8 cellular contexts compared by ENCODE assay signal in genomic region chr17:48831549-48831883, GRCh38. TPM values are rescaled to one million over a fixed set of nuclear protein-coding genes. Genes with fewer than 3 reads are reported as not detected.
DNase-seq lines count a peak whose midpoint lies in the region; ATAC-seq and TF ChIP-seq lines count a peak whose summit lies in the region.

No MANE protein-coding gene starts in this region.

- H3K4me1 Mint-ChIP-seq in mesothelial cell of epicardium: peaks cover 4% of the 10 kb centered on the region

- H3K36me3 ChIP-seq in cardiac muscle cell (no peaks in the 10 kb centered on the region), breast epithelium (no peaks in the 10 kb centered on the region), uterus (no peaks in the 10 kb centered on the region)

- peak overlapping the region; percentile 99 for H3K4me3 Mint-ChIP-seq in mesothelial cell of epicardium

- intact Hi-C loops in Right ventricle myocardium inferior (cut with DNase I): loop anchor here (2.0 kb wide), 1 partner anchor 15 kb away; the partner anchor contains the start of gene TTLL6
- intact Hi-C loops in breast epithelium (cut with DNase I; ENCODE audit: low total_unique reads): no loop called here
- intact Hi-C loops in uterus (cut with DNase I; ENCODE audit: low total_unique reads): no loop called here

- H3K27me3 Mint-ChIP-seq in mesothelial cell of epicardium (ENCODE audit: low read depth): no peaks in the 10 kb centered on the region

- ATAC-seq in Right ventricle myocardium inferior (no peak), GM18907 (IDR thresholded peaks at IDR 0.05; ENCODE audit: unreplicated experiment) (no peak), GM21360 (IDR thresholded peaks at IDR 0.05; ENCODE audit: unreplicated experiment) (no peak)

- no peak for TF ChIP-seq CTCF in cardiac muscle cell (IDR thresholded peaks at IDR 0.05; ENCODE audit: low read depth, low read length)
- TF ChIP-seq CTCF in breast epithelium (IDR thresholded peaks at IDR 0.05): no peak
- no peak for TF ChIP-seq CTCF in mesothelial cell of epicardium (IDR thresholded peaks at IDR 0.05; ENCODE audit: unreplicated experiment)
- TF ChIP-seq CTCF in uterus (IDR thresholded peaks at IDR 0.05): no peak

- H3K36me3 Mint-ChIP-seq in mesothelial cell of epicardium: no peaks in the 10 kb centered on the region

- H3K9me3 ChIP-seq in cardiac muscle cell (ENCODE audit: low read depth) (no peaks in the 10 kb centered on the region), breast epithelium (no peaks in the 10 kb centered on the region), uterus (no peaks in the 10 kb centered on the region)

- H3K27ac Mint-ChIP-seq in mesothelial cell of epicardium: peak overlapping the region; percentile 86

- no peak for DNase-seq in cardiac muscle cell (ENCODE audit: low read depth in 1 of 2, low spot score in 1 of 2)
- DNase-seq in Right ventricle myocardium inferior (ENCODE audit: missing footprints): no peak
- no peak for DNase-seq in breast epithelium (ENCODE audit: low spot score in 2 of 2)
- no peak for DNase-seq in mesothelial cell of epicardium (ENCODE audit: low spot score in 2 of 2, unreplicated experiment in 2 of 2)
- DNase-seq in uterus: no peak
- DNase-seq in NCI-H524 treated with DMSO at 0.1 percent for 48 hours (lab: John Stamatoyannopoulos, UW): no peak

- TF ChIP-seq POLR2A in breast epithelium (IDR thresholded peaks at IDR 0.05) (no peak), uterus (IDR thresholded peaks at IDR 0.05) (no peak)

- H3K27ac ChIP-seq in cardiac muscle cell: no peak overlapping the region
- peak overlapping the region; percentile 94 to 95 for H3K27ac ChIP-seq in breast epithelium
- peak overlapping the region; percentile 90 to 92 for H3K27ac ChIP-seq in uterus

- no peaks in the 10 kb centered on the region for H3K9me3 Mint-ChIP-seq in mesothelial cell of epicardium

- H3K4me3 ChIP-seq in cardiac muscle cell (peak overlapping the region; percentile 58), breast epithelium (peak overlapping the region; percentile 77 to 95 (median 90)), uterus (peak overlapping the region; percentile 78 to 83)

- H3K27me3 ChIP-seq in cardiac muscle cell: no peaks in the 10 kb centered on the region
- H3K27me3 ChIP-seq in breast epithelium: no peaks in the 10 kb centered on the region
- H3K27me3 ChIP-seq in uterus: no peaks in the 10 kb centered on the region

- peaks cover 7% of the 10 kb centered on the region for H3K4me1 ChIP-seq in cardiac muscle cell (ENCODE audit: low read depth)
- peaks cover 0 to 4% of the 10 kb centered on the region in 2 donors for H3K4me1 ChIP-seq in breast epithelium
- H3K4me1 ChIP-seq in uterus: peaks cover 3 to 12% of the 10 kb centered on the region in 2 donors

RNA-seq across cellular contexts. Expression of gene CALCOCO2, which starts 0.7 kb away (rescaled TPM):
- total RNA-seq in cardiac muscle cell: 23.8 and 35.3 TPM in 2 replicates
- 38.6 and 56.4 TPM in 2 replicates for polyA plus RNA-seq in cardiac muscle cell
- 321 TPM for total RNA-seq in Right ventricle myocardium inferior
- total RNA-seq in breast epithelium: 100 to 1,000 TPM; 134 to 262 (median 146) TPM
- 55.2 to 56.6 TPM (median 56.6 TPM) in 3 replicates for total RNA-seq in mesothelial cell of epicardium
- 100 to 1,000 TPM in 2 of 4 donors, 10 to 100 TPM in 2; 40.9 to 318 (median 118) TPM for total RNA-seq in uterus

RNA-seq across cellular contexts. Expression of gene TTLL6, which starts 14.5 kb away (rescaled TPM):
- 0.03 TPM in 1 of 2 replicates, not detected in the other for total RNA-seq in cardiac muscle cell
- not detected in 2 replicates for polyA plus RNA-seq in cardiac muscle cell
- 0.08 TPM for total RNA-seq in Right ventricle myocardium inferior
- total RNA-seq in breast epithelium: under 1 TPM in 2 of 3 donors, not detected in 1; under 0.01 to 0.32 TPM
- total RNA-seq in mesothelial cell of epicardium: not detected in 3 replicates
- total RNA-seq in uterus: under 1 TPM in 2 of 4 donors, not detected in 2; 0.41 to 0.91 TPM
